In the genomic region with DNA sequence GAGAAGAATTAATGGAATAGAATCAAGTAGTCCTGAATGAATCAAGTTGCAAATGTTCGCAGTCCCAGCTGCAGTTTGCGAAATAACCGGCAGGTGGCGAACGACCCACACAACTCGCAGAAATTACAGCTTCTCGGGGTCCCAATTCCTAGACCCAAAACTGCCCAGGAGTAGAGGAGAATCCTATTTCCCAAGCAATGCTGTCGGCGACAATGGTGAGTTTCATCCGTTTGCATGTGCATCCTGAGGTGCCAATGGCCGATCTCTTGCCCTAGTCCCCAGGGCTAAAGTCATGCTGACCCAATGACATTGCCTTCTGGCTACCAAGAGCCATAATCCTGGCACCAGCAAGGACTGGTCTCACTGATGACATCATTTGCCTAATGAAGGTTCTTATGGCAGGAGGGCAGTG, we compare ENCODE assay signal across 9 cellular contexts. TPM values are rescaled to one million over a fixed set of nuclear protein-coding genes. Genes with fewer than 3 reads are reported as not detected.
DNase-seq lines count a peak whose midpoint lies in the region; ATAC-seq and TF ChIP-seq lines count a peak whose summit lies in the region.
"Had no signal": no experiment of that assay in that cellular context is flagged by ENCODE, and none has a peak within 500 bp of the region (broad histone marks: within the 10 kb centered on the region; RNA-seq: fewer than 3 reads in every experiment).

No MANE protein-coding gene starts in this region.

- DNase-seq in C1 segment of cervical spinal cord (lab: John Stamatoyannopoulos, UW) = peak in 8 of 14 donors; percentile 7 to 57 (median 29)
- peak; percentile 65 for DNase-seq in H7
- DNase-seq in NCI-H748 treated with DMSO at 0.1 percent for 48 hours (lab: John Stamatoyannopoulos, UW) = peak; percentile 81
- DNase-seq in activated effector memory CD4-positive, alpha-beta T cell treated with Interleukin-2 at 50 U/mL for 16 hours = peak; percentile 10
- peak; percentile 21 for DNase-seq in left ventricle myocardium inferior
- DNase-seq in stimulated activated CD4-positive, alpha-beta T cell treated with anti-CD3 and anti-CD28 coated beads, Interleukin-12 subunit alpha, Interleukin-12 subunit beta, amount 100 ng/mL, for 4 hours = peak; percentile 52

- H3K36me3 ChIP-seq in H7 (replicated peaks; ENCODE audit: control insufficient read depth, insufficient read depth, low read length) = no peaks in the 10 kb centered on the region
- H3K36me3 ChIP-seq in left ventricle myocardium inferior = no peaks in the 10 kb centered on the region

- peaks cover 6% of the 10 kb centered on the region for H3K9me3 ChIP-seq in left ventricle myocardium inferior (replicated peaks)

- intact Hi-C loops in left ventricle myocardium inferior (cut with micrococcal nuclease) = no loop called here

- H3K27me3 ChIP-seq in H7 (ENCODE audit: control insufficient read depth, insufficient read depth, low read length) = peaks cover 54% of the 10 kb centered on the region
- H3K27me3 ChIP-seq in left ventricle myocardium inferior (ENCODE audit: low read depth) = peaks cover 90% of the 10 kb centered on the region

- peak; percentile 82 for TF ChIP-seq CTCF in left ventricle myocardium inferior (IDR thresholded peaks at IDR 0.05; ENCODE audit: borderline replicate concordance)

- no peaks in the 10 kb centered on the region for H3K4me1 ChIP-seq in left ventricle myocardium inferior

- H3K4me3 ChIP-seq in H7 (ENCODE audit: insufficient read depth, low read depth, low read length) (no peak overlapping the region), left ventricle myocardium inferior (no peak overlapping the region)

- ATAC-seq in GM18907 (IDR thresholded peaks at IDR 0.05; ENCODE audit: unreplicated experiment) = no peak
- no peak for ATAC-seq in GM21528 (IDR thresholded peaks at IDR 0.05; ENCODE audit: low FRiP score, unreplicated experiment)

- H3K27ac ChIP-seq in left ventricle myocardium inferior (replicated peaks) = no peak overlapping the region

RNA-seq across cellular contexts. Expression of a gene that starts 8.5 kb away (rescaled TPM):
- total RNA-seq in H7 (2014; rRNA removed; shearing (Covaris generic)) = 0.07 TPM in 1 of 2 replicates, not detected in the other
- total RNA-seq in left ventricle myocardium inferior = not detected
- total RNA-seq: lower leg skin had no signal

RNA-seq across cellular contexts. Expression of a gene that starts 31.9 kb away (rescaled TPM):
- total RNA-seq in H7 (2014; rRNA removed; shearing (Covaris generic)) = 0.37 and 0.42 TPM in 2 replicates
- not detected for total RNA-seq in left ventricle myocardium inferior
- total RNA-seq: lower leg skin had no signal

Comparison
In these comparisons a context has a peak if more than half of its experiments do, and no peak if none do; other contexts are left out.
1. DNase-seq: peak in every context shown above with its lines; median percentile 81 in NCI-H748 treated with DMSO at 0.1 percent for 48 hours; 65 in H7; 52 in stimulated activated CD4-positive, alpha-beta T cell treated with anti-CD3 and anti-CD28 coated beads, Interleukin-12 subunit alpha, Interleukin-12 subunit beta, amount 100 ng/mL, for 4 hours; 29 in C1 segment of cervical spinal cord; 21 in left ventricle myocardium inferior; 10 in activated effector memory CD4-positive, alpha-beta T cell treated with Interleukin-2 at 50 U/mL for 16 hours.